ENCODE assay signal across 1 cellular context in the genomic region with DNA sequence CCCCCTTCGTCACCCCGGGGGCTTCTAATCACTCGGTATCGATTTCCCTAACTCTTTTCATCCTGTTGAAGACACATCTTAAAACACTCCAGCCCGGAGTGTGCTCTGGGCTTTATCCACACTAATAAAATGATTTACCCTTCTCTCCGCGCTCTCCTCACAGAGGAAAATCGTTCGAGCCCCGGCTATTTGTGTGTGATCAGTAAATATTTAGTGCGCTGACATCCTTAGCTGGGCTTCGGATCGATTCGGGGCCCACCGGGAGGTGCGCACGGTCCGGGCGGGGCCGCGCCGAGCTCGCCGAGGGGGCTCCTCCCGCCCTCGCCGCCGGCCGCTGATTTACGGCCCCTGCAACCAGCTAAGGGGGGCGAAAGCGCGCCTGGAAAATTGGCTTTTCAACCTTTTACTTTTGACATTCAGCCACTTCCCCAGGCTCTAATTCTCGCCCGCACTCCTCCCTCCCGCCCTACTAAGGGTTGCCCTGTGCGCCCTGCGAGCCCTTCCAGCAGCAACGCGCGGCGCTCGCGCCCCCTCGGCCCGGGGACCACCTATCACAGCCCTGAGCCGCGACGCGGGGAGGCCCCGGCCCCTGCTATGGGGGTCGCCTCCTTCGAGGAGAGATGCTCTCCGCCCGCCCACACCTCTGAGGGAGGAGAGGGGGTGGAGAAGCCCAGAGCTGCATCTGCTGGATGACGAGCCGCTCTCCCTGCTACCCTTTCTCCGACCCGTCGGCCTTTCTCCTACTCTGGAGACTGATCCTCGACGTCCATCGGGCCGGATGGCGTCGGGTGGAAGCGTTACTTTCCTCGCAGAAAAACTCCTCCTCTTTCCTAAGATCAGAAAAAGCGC.
TF ChIP-seq lines count a peak whose summit lies in the region.

No MANE protein-coding gene starts in this region.

TF ChIP-seq in HEK293T, 16 proteins besides CTCF, POLR2A, EP300 and RAD21 (continued from another document):
- TF ChIP-seq, protein P1, sequence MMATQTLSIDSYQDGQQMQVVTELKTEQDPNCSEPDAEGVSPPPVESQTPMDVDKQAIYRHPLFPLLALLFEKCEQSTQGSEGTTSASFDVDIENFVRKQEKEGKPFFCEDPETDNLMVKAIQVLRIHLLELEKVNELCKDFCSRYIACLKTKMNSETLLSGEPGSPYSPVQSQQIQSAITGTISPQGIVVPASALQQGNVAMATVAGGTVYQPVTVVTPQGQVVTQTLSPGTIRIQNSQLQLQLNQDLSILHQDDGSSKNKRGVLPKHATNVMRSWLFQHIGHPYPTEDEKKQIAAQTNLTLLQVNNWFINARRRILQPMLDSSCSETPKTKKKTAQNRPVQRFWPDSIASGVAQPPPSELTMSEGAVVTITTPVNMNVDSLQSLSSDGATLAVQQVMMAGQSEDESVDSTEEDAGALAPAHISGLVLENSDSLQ (IDR thresholded peaks at IDR 0.05): no peak
TF ChIP-seq in HEK293T: peak in this region for 0.
